8 cellular contexts compared by ENCODE assay signal in the genomic region with DNA sequence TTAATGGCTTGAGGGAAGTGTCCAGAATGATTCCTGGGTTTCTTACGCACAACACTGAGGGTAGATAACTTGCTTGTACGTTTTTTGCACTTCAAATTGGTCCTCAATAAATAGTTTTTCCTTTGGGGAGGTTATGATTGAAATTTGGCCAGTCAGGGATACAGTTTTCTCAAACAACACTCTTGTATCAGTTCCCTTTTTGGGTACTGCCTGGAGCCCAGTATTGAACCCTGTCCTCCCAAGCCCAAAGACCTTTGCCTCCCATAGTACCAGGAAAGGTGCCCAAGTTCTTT. TPM values are rescaled to one million over a fixed set of nuclear protein-coding genes. Genes with fewer than 3 reads are reported as not detected.
DNase-seq lines count a peak whose midpoint lies in the region; ATAC-seq, FAIRE-seq and TF ChIP-seq lines count a peak whose summit lies in the region.

No MANE protein-coding gene starts in this region.

- H4K20me1 ChIP-seq in PC-9 (ENCODE audit: insufficient read depth): no peaks in the 10 kb centered on the region

- peak overlapping the region; percentile 81 for H3K4me2 ChIP-seq in PC-9

- H3K4me1 ChIP-seq in CD8-positive, alpha-beta memory T cell (ENCODE audit: insufficient read depth, low read length): peaks cover 18% of the 10 kb centered on the region
- H3K4me1 ChIP-seq in PC-9 (replicated peaks; ENCODE audit: insufficient read depth) (peaks cover 23% of the 10 kb centered on the region), pancreas (peaks cover 16 to 26% (median 24%) of the 10 kb centered on the region in 3 donors)

- peak overlapping the region; percentile 97 for H2AFZ ChIP-seq in PC-9

- H3K79me2 ChIP-seq in PC-9 (ENCODE audit: low read depth): peaks cover 33% of the 10 kb centered on the region

- H3K4me1 Mint-ChIP-seq in CD8-positive, alpha-beta memory T cell: peaks cover 33 to 42% (median 38%) of the 10 kb centered on the region in 3 donors

- CTCF ChIA-PET in CD8-positive, alpha-beta memory T cell (lab: Charles Lee): interaction anchor here (1.0 to 1.1 kb wide), 3 partner anchors 9 to 99 kb away, joined by 3 to 6 read pairs (median 3); no protein-coding TSS in a partner anchor
- CTCF ChIA-PET in PC-9 (lab: Charles Lee): interaction anchor here (2.8 kb wide), 1 partner anchor 120 kb away, joined by 13 read pairs; no protein-coding TSS in a partner anchor

- H3K36me3 Mint-ChIP-seq in CD8-positive, alpha-beta memory T cell: peaks cover 0 to 17% (median 0%) of the 10 kb centered on the region in 3 donors

- H3K27ac ChIP-seq in CD8-positive, alpha-beta memory T cell (ENCODE audit: low read depth, low read length): peak overlapping the region; percentile 82
- H3K27ac ChIP-seq in PC-9: peak overlapping the region; percentile 52
- peak overlapping the region; percentile 79 for H3K27ac ChIP-seq in epithelial cell of prostate
- H3K27ac ChIP-seq in pancreas: peak overlapping the region; percentile 86 to 97 (median 90)

- no peaks in the 10 kb centered on the region for H3K9me3 ChIP-seq in CD8-positive, alpha-beta memory T cell (ENCODE audit: low read length)
- H3K9me3 ChIP-seq in PC-9 (ENCODE audit: insufficient read depth, low read depth): no peaks in the 10 kb centered on the region
- no peaks in the 10 kb centered on the region for H3K9me3 ChIP-seq in pancreas

- TF ChIP-seq CTCF in PC-9 (conservative IDR thresholded peaks at IDR 0.05) (no peak), pancreas (IDR thresholded peaks at IDR 0.05) (no peak)

- no peak for ATAC-seq in pancreas

- no peaks in the 10 kb centered on the region for H3K9me3 Mint-ChIP-seq in CD8-positive, alpha-beta memory T cell

- no peaks in the 10 kb centered on the region for H3K9me2 ChIP-seq in PC-9 (ENCODE audit: insufficient read depth)

- POLR2A ChIA-PET in CD8-positive, alpha-beta memory T cell (lab: Charles Lee): interaction anchor here (0.6 to 1.6 kb wide), 4 partner anchors 26 to 618 kb away, joined by 3 to 4 read pairs (median 3); partner anchors contain the start of genes GMEB1 and MED18
- POLR2A ChIA-PET in PC-9 (lab: Charles Lee; ENCODE audit: unreplicated experiment): interaction anchor here (0.6 to 1.0 kb wide), 2 partner anchors 104 to 120 kb away, joined by 6 read pairs; no protein-coding TSS in a partner anchor

- no peak for DNase-seq in CD8-positive, alpha-beta memory T cell
- no peak for DNase-seq in PC-9
- DNase-seq in epithelial cell of prostate (ENCODE audit: low read depth, low spot score): no peak
- peak in 1 of 6 donors; percentile 23 for DNase-seq in pancreas
- no peak for DNase-seq in HUDEP-2 (lab: John Stamatoyannopoulos, UW; ENCODE audit: unreplicated experiment in 76 of 76)
- no peak for DNase-seq in frontal cortex (ENCODE audit: low spot score in 2 of 2)
- no peak for DNase-seq in DMS79 treated with DMSO at 0.1 percent for 48 hours (lab: John Stamatoyannopoulos, UW)
- DNase-seq in NCI-H524 treated with DMSO at 0.1 percent for 48 hours (lab: John Stamatoyannopoulos, UW): no peak

- H3F3A ChIP-seq in PC-9 (ENCODE audit: insufficient read depth, low read depth): peaks cover 28% of the 10 kb centered on the region; the same call in 1 of the 2 replicates

- BruUV-seq in PC-9 (replicated peaks; lab: Mats Ljungman, UMichigan): TSS peak; percentile 67

- 48 to 49% methylated on average over 2 of the region's 2 CpGs for WGBS in pancreas, 2 donors

- peak overlapping the region; percentile 88 to 97 (median 95) for H3K4me3 Mint-ChIP-seq in CD8-positive, alpha-beta memory T cell

- no peaks in the 10 kb centered on the region for H3K36me3 ChIP-seq in CD8-positive, alpha-beta memory T cell (ENCODE audit: insufficient read depth, low read length)
- H3K36me3 ChIP-seq in PC-9 (ENCODE audit: low read depth) (no peaks in the 10 kb centered on the region), pancreas (no peaks in the 10 kb centered on the region)

- intact Hi-C loops in PC-9 (cut with micrococcal nuclease; ENCODE audit: unreplicated experiment): no loop called here
- intact Hi-C loops in pancreas (cut with DNase I): no loop called here

- peak overlapping the region; percentile 90 to 97 (median 94) for H3K27ac Mint-ChIP-seq in CD8-positive, alpha-beta memory T cell

- H3K4me3 ChIP-seq in CD8-positive, alpha-beta memory T cell (ENCODE audit: low read length): peak overlapping the region; percentile 73
- peak overlapping the region; percentile 67 for H3K4me3 ChIP-seq in PC-9
- peak overlapping the region in 3 of 4 donors; percentile 62 to 92 (median 75) for H3K4me3 ChIP-seq in pancreas

- no peaks in the 10 kb centered on the region for H3K27me3 ChIP-seq in CD8-positive, alpha-beta memory T cell (ENCODE audit: insufficient read depth, low read length, poor library complexity, severe bottlenecking)
- H3K27me3 ChIP-seq in PC-9 (ENCODE audit: insufficient read depth, low read depth) (no peaks in the 10 kb centered on the region), pancreas (no peaks in the 10 kb centered on the region)

- FAIRE-seq in pancreas (lab: Jason Lieb, UNC) (no peak), frontal cortex (lab: Jason Lieb, UNC) (no peak)

- no peaks in the 10 kb centered on the region for H3K27me3 Mint-ChIP-seq in CD8-positive, alpha-beta memory T cell

RNA-seq across cellular contexts. Expression of gene PHACTR4, which starts 0.4 kb away (rescaled TPM):
- 10 to 100 TPM; 23.2 to 24.1 TPM for total RNA-seq in CD8-positive, alpha-beta memory T cell
- polyA plus RNA-seq in CD8-positive, alpha-beta memory T cell: 24.4 TPM
- total RNA-seq in PC-9 (2021) (33.2 and 45.1 TPM in 2 replicates), pancreas (10 to 100 TPM; 13.5 to 25.8 (median 15.9) TPM), frontal cortex (10.6 TPM)
- 10 to 100 TPM; 12.5 to 13.3 TPM for polyA plus RNA-seq in pancreas

RNA-seq across cellular contexts. Expression of gene MED18, which starts 40.3 kb away (rescaled TPM):
- total RNA-seq in CD8-positive, alpha-beta memory T cell: 10 to 100 TPM; 18.6 to 19.4 TPM
- 11.7 TPM for polyA plus RNA-seq in CD8-positive, alpha-beta memory T cell
- total RNA-seq in PC-9 (2021) (18.9 and 21.9 TPM in 2 replicates), pancreas (1 to 10 TPM; 4.3 to 7.9 (median 6.5) TPM), frontal cortex (15.1 TPM)
- polyA plus RNA-seq in pancreas: 10 to 100 TPM in 1 of 2 donors, 1 to 10 TPM in 1; 7.9 to 12.5 TPM
